ENCODE assay signal across 33 cellular contexts in the genomic region with DNA sequence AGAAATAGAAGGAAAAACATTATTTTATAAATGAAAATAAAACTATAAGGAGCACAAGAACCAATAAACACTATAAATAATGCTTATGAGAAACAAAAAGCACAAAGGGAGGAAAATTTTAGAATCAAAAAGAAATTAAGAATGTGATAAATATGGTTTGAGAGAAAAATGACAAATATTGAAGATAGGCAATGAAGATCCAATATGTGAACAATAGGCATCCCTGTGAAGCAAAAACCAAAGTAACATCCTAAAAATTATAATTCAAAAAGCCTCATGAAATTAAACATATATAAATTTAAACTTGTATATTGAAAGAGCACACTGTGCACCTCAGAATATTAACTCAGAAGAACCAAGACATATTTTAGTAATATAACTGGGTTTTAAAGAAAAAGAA.
DNase-seq lines count a peak whose midpoint lies in the region; FAIRE-seq and TF ChIP-seq lines count a peak whose summit lies in the region.
"Had no signal": no experiment of that assay in that cellular context is flagged by ENCODE, and none has a peak within 500 bp of the region (broad histone marks: within the 10 kb centered on the region; RNA-seq: fewer than 3 reads in every experiment).

No MANE protein-coding gene starts in this region.

- no peaks in the 10 kb centered on the region for H3K36me3 ChIP-seq in HEK293 (ENCODE audit: control insufficient read depth in 2 of 2, insufficient read depth in 1 of 2, low read length in 2 of 2)
- H3K36me3 ChIP-seq in ovary: no peaks in the 10 kb centered on the region
- H3K36me3 ChIP-seq: BE2C; BLaER1; BLaER1 treated with 17β-estradiol and CSF1 and Interleukin-3, amounts not matched to agents 10 nM and 100 nM had no signal

- peak; percentile 3 for FAIRE-seq in G401.6 (lab: Jason Lieb, UNC)
- FAIRE-seq in frontal cortex (lab: Jason Lieb, UNC): peak; percentile 3
- FAIRE-seq: A204.1, A549, D721Med had no signal

- no peak for DNase-seq in frontal cortex (ENCODE audit: low spot score in 2 of 2)
- DNase-seq in iPS-NIHi11 (ENCODE audit: low spot score): no peak
- DNase-seq in cortex of kidney (lab: John Stamatoyannopoulos, UW): no peak
- no peak for DNase-seq in ovary
- DNase-seq: 8988T; ACHN; AML-193; BE2C; C1 segment of cervical spinal cord; Caco-2; Calu3; CD4-positive, alpha-beta memory T cell; CD4-positive, alpha-beta T cell; CD4-positive, CD25-positive, alpha-beta regulatory T cell; CD8-positive, alpha-beta memory T cell; CD8-positive, alpha-beta T cell; COR-L47; DMS 273 treated with DMSO at 0.1 percent for 48 hours; DMS153; DMS53; DMS79; DMS79 treated with DMSO at 0.1 percent for 48 hours; DND-41; EL had no signal

- no peak for TF ChIP-seq EP300 in ovary (IDR thresholded peaks at IDR 0.05)

- H3K4me1 ChIP-seq in HEK293 (ENCODE audit: control insufficient read depth, insufficient read depth, low read length): no peaks in the 10 kb centered on the region
- H3K4me1 ChIP-seq in ovary (ENCODE audit: insufficient read depth): no peaks in the 10 kb centered on the region
- H3K4me1 ChIP-seq: A549; BE2C; BLaER1; BLaER1 treated with 17β-estradiol and CSF1 and Interleukin-3, amounts not matched to agents 10 nM and 100 nM; Caco-2 had no signal

- POLR2A ChIA-PET in HEK293 (lab: Yijun Ruan, JAX): no interaction called here

- CTCF ChIA-PET in HEK293 (lab: Yijun Ruan, JAX): interaction anchor here (1.7 kb wide), 1 partner anchor 43 kb away, joined by 6 read pairs; no protein-coding TSS in a partner anchor

- TF ChIP-seq POLR2A in ovary (IDR thresholded peaks at IDR 0.05): no peak

- intact Hi-C loops in ovary (cut with DNase I): no loop called here

- no peak overlapping the region for H3K27ac ChIP-seq in HEK293 (ENCODE audit: extremely low read depth, low read depth, low read length)
- no peak overlapping the region for H3K27ac ChIP-seq in ovary
- H3K27ac ChIP-seq: 22Rv1; A549; BLaER1; BLaER1 treated with 17β-estradiol and CSF1 and Interleukin-3, amounts not matched to agents 10 nM and 100 nM; C4-2B had no signal

- TF ChIP-seq CTCF in HEK293 (tag by site-specific recombination; IDR thresholded peaks at IDR 0.05) (no peak), ovary (IDR thresholded peaks at IDR 0.05) (no peak)

- H3K9me3 ChIP-seq in HEK293 (ENCODE audit: control insufficient read depth, insufficient read depth, low read depth, low read length) (no peaks in the 10 kb centered on the region), ovary (no peaks in the 10 kb centered on the region)
- H3K9me3 ChIP-seq: A549, BE2C had no signal

- H3K27me3 ChIP-seq in ovary: no peaks in the 10 kb centered on the region
- H3K27me3 ChIP-seq: BLaER1; BLaER1 treated with 17β-estradiol and CSF1 and Interleukin-3, amounts not matched to agents 10 nM and 100 nM had no signal

- H3K4me3 ChIP-seq in HEK293 (ENCODE audit: low read depth, low read length) (no peak overlapping the region), ovary (no peak overlapping the region)
- H3K4me3 ChIP-seq: A549; BLaER1; BLaER1 treated with 17β-estradiol and CSF1 and Interleukin-3, amounts not matched to agents 10 nM and 100 nM had no signal

TF ChIP-seq in HEK293, 187 proteins besides CTCF, POLR2A, EP300 and RAD21:
- TF ChIP-seq SETDB1 (IDR thresholded peaks at IDR 0.05; ENCODE audit: insufficient read length, low read length): peak; percentile 68
- peak; percentile 94 for TF ChIP-seq ZNF133 (tag by site-specific recombination; IDR thresholded peaks at IDR 0.05)
- no peak for TF ChIP-seq ZNF157 (tag by site-specific recombination; IDR thresholded peaks at IDR 0.05)
